In genomic region chr5:41973887-41974286, GRCh38 we compare ENCODE assay signal across 11 cellular contexts.
"Had no signal": no experiment of that assay in that cellular context is flagged by ENCODE, and none has a peak within 500 bp of the region (broad histone marks: within the 10 kb centered on the region; RNA-seq: fewer than 3 reads in every experiment).

No MANE protein-coding gene starts in this region.

- H3K4me3 ChIP-seq: GM23248, GM23338, HAP-1 had no signal

- H3K4me1 Mint-ChIP-seq: GM23338, H9 had no signal

- H3K9me3 Mint-ChIP-seq: HFFc6 had no signal

- FAIRE-seq: H1, H54 had no signal

- H3K4me1 ChIP-seq: HAP-1 had no signal

- H3K9ac ChIP-seq: GM23248 had no signal

- ATAC-seq: GM23338, HCT116 had no signal

- DNase-seq: GM23248, GOT3, H7, H9, HCEC 1CT, HFFc6 had no signal

- H3K36me3 ChIP-seq: HAP-1 had no signal

- H2AFZ ChIP-seq: GM23248, GM23338 had no signal

- H3K27ac Mint-ChIP-seq: GM23338, HFFc6 had no signal

- H3K4me3 Mint-ChIP-seq: GM23338, H9, HFFc6 had no signal

- H3K9me3 ChIP-seq: HAP-1 had no signal

- H3K4me2 ChIP-seq: GM23338 had no signal

- H3K27ac ChIP-seq: GM23248 had no signal
